Comparison of ENCODE assay signal across 8 cellular contexts in the genomic region with DNA sequence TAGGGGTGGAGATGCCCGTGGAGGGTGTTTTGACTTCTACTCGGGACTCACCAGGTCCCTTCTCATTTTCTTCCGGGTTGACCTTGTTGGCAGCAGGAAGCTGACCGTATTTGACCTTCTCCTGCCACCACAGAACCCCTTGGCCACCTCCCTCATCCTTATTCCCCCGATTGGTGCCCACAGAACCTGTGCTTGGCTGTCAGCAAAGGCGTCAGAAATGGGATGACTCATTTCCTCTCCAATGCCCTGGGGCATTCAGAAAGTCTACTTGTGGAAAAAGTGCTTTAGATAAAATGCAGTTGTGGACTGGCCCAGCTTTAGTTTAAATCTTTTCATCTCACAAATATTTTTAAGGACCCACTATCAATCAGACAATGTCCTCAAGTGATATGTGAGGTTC.
DNase-seq lines count a peak whose midpoint lies in the region; ATAC-seq lines count a peak whose summit lies in the region.

No MANE protein-coding gene starts in this region.

- intact Hi-C loops in sciatic nerve (cut with DNase I), result no loop called here

- no peaks in the 10 kb centered on the region for H3K9me3 Mint-ChIP-seq in effector memory CD8-positive, alpha-beta T cell

- DNase-seq in SIG-M5 treated with dmso at 0.1 percent for 504 hours (lab: John Stamatoyannopoulos, UW; ENCODE audit: unreplicated experiment) (peak; percentile 41), SIG-M5 (lab: John Stamatoyannopoulos, UW) (no peak), RKO (ENCODE audit: low spot score) (peak; percentile 78), sciatic nerve (ENCODE audit: low spot score) (no peak)
- no peak for DNase-seq in effector memory CD8-positive, alpha-beta T cell
- no peak for DNase-seq in activated CD4-positive, CD25-positive, alpha-beta regulatory T cell (lab: John Stamatoyannopoulos, UW)

- peak; percentile 37 for ATAC-seq in effector memory CD8-positive, alpha-beta T cell (replicated peaks)
- peak; percentile 34 for ATAC-seq in sciatic nerve
- ATAC-seq in HG03039 (IDR thresholded peaks at IDR 0.05; ENCODE audit: unreplicated experiment), result no peak
- ATAC-seq in HG03521 (IDR thresholded peaks at IDR 0.05; ENCODE audit: unreplicated experiment), result no peak

- no peaks in the 10 kb centered on the region for H3K36me3 Mint-ChIP-seq in effector memory CD8-positive, alpha-beta T cell (ENCODE audit: insufficient read depth)

- H3K4me3 Mint-ChIP-seq in effector memory CD8-positive, alpha-beta T cell, result peak overlapping the region in 1 of 2 donors; percentile 43

- peaks cover 10% of the 10 kb centered on the region in 2 donors for H3K4me1 Mint-ChIP-seq in effector memory CD8-positive, alpha-beta T cell (ENCODE audit: low read depth in 2 of 2)

- peak overlapping the region; percentile 39 to 79 for H3K27ac Mint-ChIP-seq in effector memory CD8-positive, alpha-beta T cell

- H3K27me3 Mint-ChIP-seq in effector memory CD8-positive, alpha-beta T cell, result peaks cover 11 to 48% of the 10 kb centered on the region in 2 donors

Comparison
In these comparisons a context has a peak if more than half of its experiments do, and no peak if none do; other contexts are left out.
1. DNase-seq: peak in SIG-M5 treated with dmso at 0.1 percent for 504 hours (single experiment) and RKO (single experiment); none in SIG-M5 (single experiment), effector memory CD8-positive, alpha-beta T cell (0 of 3), sciatic nerve (single experiment) and activated CD4-positive, CD25-positive, alpha-beta regulatory T cell (0 of 4).
2. ATAC-seq: peak in effector memory CD8-positive, alpha-beta T cell (single experiment) and sciatic nerve (single experiment); none in HG03039 (single experiment) and HG03521 (single experiment).